In genomic region chr11:36041988-36042606, GRCh38 we compare ENCODE assay signal across 9 cellular contexts.
DNase-seq lines count a peak whose midpoint lies in the region; ATAC-seq and TF ChIP-seq lines count a peak whose summit lies in the region.
"Had no signal": no experiment of that assay in that cellular context is flagged by ENCODE, and none has a peak within 500 bp of the region (broad histone marks: within the 10 kb centered on the region; RNA-seq: fewer than 3 reads in every experiment).

No MANE protein-coding gene starts in this region.

- peaks cover 3% of the 10 kb centered on the region for H3K36me3 Mint-ChIP-seq in osteocyte (ENCODE audit: unreplicated experiment)
- H3K36me3 Mint-ChIP-seq in T-cell: no peaks in the 10 kb centered on the region

- TF ChIP-seq CTCF in DOHH2 (IDR thresholded peaks at IDR 0.05; ENCODE audit: low read depth, low read length, poor library complexity, severe bottlenecking) (peak; percentile 54), Loucy (conservative IDR thresholded peaks at IDR 0.05; ENCODE audit: low read length) (peak; percentile 78), osteocyte (IDR thresholded peaks at IDR 0.05) (peak; percentile 69), right atrium auricular region (IDR thresholded peaks at IDR 0.05) (peak in 1 of 2 donors; percentile 54)

- H3K9ac ChIP-seq in Loucy (ENCODE audit: low read depth, low read length, poor library complexity, severe bottlenecking): no peak overlapping the region

- H3K4me1 Mint-ChIP-seq in osteocyte (ENCODE audit: unreplicated experiment): peaks cover 10% of the 10 kb centered on the region
- H3K4me1 Mint-ChIP-seq in T-cell: no peaks in the 10 kb centered on the region

- no peak overlapping the region for H3K27ac Mint-ChIP-seq in osteocyte (ENCODE audit: unreplicated experiment)
- no peak overlapping the region for H3K27ac Mint-ChIP-seq in T-cell

- H3K4me3 ChIP-seq in DOHH2 (ENCODE audit: low read length): no peak overlapping the region
- H3K4me3 ChIP-seq in Loucy (ENCODE audit: low read length, poor library complexity, severe bottlenecking): no peak overlapping the region
- no peak overlapping the region for H3K4me3 ChIP-seq in right atrium auricular region

- in situ Hi-C loops in T47D (cut with HindIII; ENCODE audit: low pct_unique_long_range_greater_than_20kb, low sequenced_read_pairs): no loop called here

- H3K79me2 ChIP-seq in DOHH2 (ENCODE audit: control insufficient read depth, low read length): no peaks in the 10 kb centered on the region
- H3K79me2 ChIP-seq in Loucy (ENCODE audit: insufficient read depth, low read length): no peaks in the 10 kb centered on the region

- H3K36me3 ChIP-seq in DOHH2 (ENCODE audit: control insufficient read depth, low read length) (no peaks in the 10 kb centered on the region), Loucy (ENCODE audit: insufficient read depth, low read length) (no peaks in the 10 kb centered on the region), right atrium auricular region (no peaks in the 10 kb centered on the region)

- H3K4me1 ChIP-seq in DOHH2 (ENCODE audit: control insufficient read depth, low read length) (no peaks in the 10 kb centered on the region), Loucy (ENCODE audit: insufficient read depth, low read length, poor library complexity, severe bottlenecking) (peaks cover 8% of the 10 kb centered on the region), right atrium auricular region (no peaks in the 10 kb centered on the region)

- no peak overlapping the region for H2AFZ ChIP-seq in Loucy (ENCODE audit: low read length)

- H3K27ac ChIP-seq in DOHH2 (ENCODE audit: low read depth, low read length): no peak overlapping the region
- no peak overlapping the region for H3K27ac ChIP-seq in right atrium auricular region

- POLR2A ChIA-PET in T-cell (lab: Charles Lee): no interaction called here

- no peaks in the 10 kb centered on the region for H3K27me3 Mint-ChIP-seq in osteocyte (ENCODE audit: unreplicated experiment)
- H3K27me3 Mint-ChIP-seq in T-cell: peaks cover 5 to 11% of the 10 kb centered on the region in 2 donors

- DNase-seq in T47D (ENCODE audit: low read depth in 1 of 2, low spot score in 1 of 2) (peak; percentile 26 to 49), osteocyte (ENCODE audit: extremely low spot score, unreplicated experiment) (no peak), epidermal melanocyte (ENCODE audit: insufficient read length, low spot score) (no peak), T-cell (no peak), COR-L47 (lab: John Stamatoyannopoulos, UW) (no peak), right atrium auricular region (ENCODE audit: low spot score) (no peak)
- DNase-seq: NCI-H187 had no signal

- H3F3A ChIP-seq in DOHH2 (ENCODE audit: control insufficient read depth, insufficient read depth) (no peaks in the 10 kb centered on the region), Loucy (ENCODE audit: low read depth) (no peaks in the 10 kb centered on the region)

- H4K20me1 ChIP-seq in DOHH2 (ENCODE audit: control insufficient read depth, insufficient read depth, low read depth, low read length): no peaks in the 10 kb centered on the region
- no peaks in the 10 kb centered on the region for H4K20me1 ChIP-seq in Loucy (ENCODE audit: insufficient read depth, low read length, poor library complexity, severe bottlenecking)

- ATAC-seq in T-cell (replicated peaks in 1 of 4): no peak

- H3K9me3 ChIP-seq in DOHH2 (ENCODE audit: control insufficient read depth, insufficient read depth, low read length): no peaks in the 10 kb centered on the region
- no peaks in the 10 kb centered on the region for H3K9me3 ChIP-seq in Loucy (ENCODE audit: insufficient read depth, low read depth, low read length)
- H3K9me3 ChIP-seq in right atrium auricular region: no peaks in the 10 kb centered on the region

- H3K9me2 ChIP-seq in DOHH2 (replicated peaks; ENCODE audit: control insufficient read depth, low read length): no peaks in the 10 kb centered on the region
- no peaks in the 10 kb centered on the region for H3K9me2 ChIP-seq in Loucy (replicated peaks; ENCODE audit: low read depth, low read length)

- H3K4me3 Mint-ChIP-seq in osteocyte (ENCODE audit: unreplicated experiment) (no peak overlapping the region), T-cell (no peak overlapping the region)

- H3K4me2 ChIP-seq in DOHH2 (ENCODE audit: low read length): no peak overlapping the region
- no peak overlapping the region for H3K4me2 ChIP-seq in Loucy (ENCODE audit: low read depth, low read length, poor library complexity, severe bottlenecking)

- CTCF ChIA-PET in T-cell (lab: Charles Lee): no interaction called here

- no peaks in the 10 kb centered on the region for H3K27me3 ChIP-seq in DOHH2 (ENCODE audit: control insufficient read depth, low read length)
- H3K27me3 ChIP-seq in Loucy (ENCODE audit: insufficient read depth, low read length, poor library complexity, severe bottlenecking): no peaks in the 10 kb centered on the region
- no peaks in the 10 kb centered on the region for H3K27me3 ChIP-seq in right atrium auricular region

- H3K9me3 Mint-ChIP-seq in osteocyte (ENCODE audit: unreplicated experiment) (no peaks in the 10 kb centered on the region), T-cell (peaks cover 4 to 6% (median 5%) of the 10 kb centered on the region in 3 donors)

Comparison
In these comparisons a context has a peak if more than half of its experiments do, and no peak if none do; other contexts are left out.
1. DNase-seq: peak in T47D (2 of 2); none in osteocyte (single experiment), epidermal melanocyte (single experiment), T-cell (0 of 34), COR-L47 (single experiment) and right atrium auricular region (single experiment).